In the genomic region with DNA sequence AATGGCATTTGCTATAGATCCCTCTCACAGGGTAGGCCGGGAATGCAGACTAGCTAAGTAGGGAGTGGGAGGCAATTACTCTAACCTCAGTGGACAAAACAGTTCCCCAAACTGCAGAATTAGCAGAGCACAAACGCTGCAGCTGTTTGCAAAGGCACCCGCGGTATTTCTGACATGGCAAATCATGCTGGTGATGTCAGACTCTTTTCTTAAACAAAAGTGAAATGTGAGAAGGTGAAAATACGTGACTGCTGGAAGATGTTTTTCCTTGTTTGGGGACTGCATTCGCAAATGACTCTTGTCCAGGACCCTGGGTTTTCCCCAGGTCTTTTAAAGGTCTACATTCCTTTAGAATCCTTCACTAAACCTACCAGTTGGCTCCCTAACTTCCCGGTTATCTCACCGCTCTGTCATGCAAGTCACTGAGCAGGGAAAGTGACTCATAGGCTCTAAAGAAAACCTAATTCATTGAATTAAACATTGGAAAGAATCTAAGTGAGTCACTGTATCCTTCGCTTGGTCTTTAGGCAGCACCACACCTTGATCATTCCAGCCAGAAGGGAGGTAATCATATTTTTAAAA, we compare ENCODE assay signal across 8 cellular contexts.
A peak's percentile ranks its signal among the peaks of the same experiment; 100 is the strongest.
DNase-seq lines count a peak whose midpoint lies in the region; ATAC-seq and TF ChIP-seq lines count a peak whose summit lies in the region.

No MANE protein-coding gene starts in this region.

- H3K4me3 ChIP-seq in Karpas-422 (ENCODE audit: low read length): no peak overlapping the region
- H3K4me3 ChIP-seq in ascending aorta: peak overlapping the region in 1 of 2 donors; percentile 46
- peak overlapping the region; percentile 28 for H3K4me3 ChIP-seq in iPS-15b (ENCODE audit: low read depth, low read length)
- peak overlapping the region; percentile 14 for H3K4me3 ChIP-seq in smooth muscle cell

- H3K27ac ChIP-seq in Karpas-422 (ENCODE audit: low read length) (no peak overlapping the region), ascending aorta (peak overlapping the region; percentile 11 to 76), smooth muscle cell (ENCODE audit: low read depth) (peak overlapping the region; percentile 97)

- H3K9ac ChIP-seq in Karpas-422 (ENCODE audit: low read length): no peak overlapping the region
- no peak overlapping the region for H3K9ac ChIP-seq in iPS-15b (ENCODE audit: low read depth, low read length)
- peak overlapping the region; percentile 81 for H3K9ac ChIP-seq in smooth muscle cell (ENCODE audit: low read depth)

- H3K4me3 Mint-ChIP-seq in activated T-cell treated with anti-CD3 and anti-CD28 coated beads, Interleukin-2, amount 50 U/mL, for 24 hours: no peak overlapping the region

- ATAC-seq in HG02884 (IDR thresholded peaks at IDR 0.05; ENCODE audit: unreplicated experiment): no peak

- DNase-seq in G401 (ENCODE audit: low spot score): peak; percentile 15
- DNase-seq in Karpas-422: peak; percentile 41
- DNase-seq in ascending aorta (ENCODE audit: low spot score in 2 of 2): peak in 1 of 2 donors; percentile 76
- no peak for DNase-seq in smooth muscle cell (lab: John Stamatoyannopoulos, UW; ENCODE audit: unreplicated experiment)
- no peak for DNase-seq in activated T-cell treated with anti-CD3 and anti-CD28 coated beads, Interleukin-2, amount 50 U/mL, for 24 hours
- DNase-seq in activated T-cell treated with anti-CD3 and anti-CD28 coated beads, Interleukin-2, amount 50 U/mL, for 48 hours: no peak

- H3K9me3 ChIP-seq in Karpas-422 (ENCODE audit: low read length) (no peaks in the 10 kb centered on the region; the same call in 1 of the 2 replicates), ascending aorta (no peaks in the 10 kb centered on the region), iPS-15b (ENCODE audit: control insufficient read depth, insufficient read depth, low read length) (no peaks in the 10 kb centered on the region), smooth muscle cell (replicated peaks; ENCODE audit: low read depth) (no peaks in the 10 kb centered on the region)

- no peaks in the 10 kb centered on the region for H3K9me2 ChIP-seq in Karpas-422 (replicated peaks; ENCODE audit: insufficient read depth, low read length)

- H3K36me3 ChIP-seq in Karpas-422 (ENCODE audit: insufficient read depth, low read length) (no peaks in the 10 kb centered on the region), ascending aorta (no peaks in the 10 kb centered on the region), iPS-15b (ENCODE audit: control insufficient read depth, insufficient read depth, low read length) (no peaks in the 10 kb centered on the region), smooth muscle cell (ENCODE audit: low read depth) (no peaks in the 10 kb centered on the region)

- intact Hi-C loops in ascending aorta (cut with DNase I): loop anchor here (1.0 to 5.0 kb wide), 4 partner anchors 25 to 236 kb away; partner anchors contain the start of gene TRIO

- H3K27me3 ChIP-seq in Karpas-422 (ENCODE audit: low read length) (no peaks in the 10 kb centered on the region), ascending aorta (no peaks in the 10 kb centered on the region), iPS-15b (ENCODE audit: control insufficient read depth, insufficient read depth, low read length) (no peaks in the 10 kb centered on the region), smooth muscle cell (ENCODE audit: low read depth) (no peaks in the 10 kb centered on the region)

- H3K4me2 ChIP-seq in Karpas-422 (ENCODE audit: low read depth, low read length, poor library complexity, severe bottlenecking) (no peak overlapping the region), smooth muscle cell (peak overlapping the region; percentile 74)

- H2AFZ ChIP-seq in Karpas-422 (ENCODE audit: low read length) (no peak overlapping the region), smooth muscle cell (ENCODE audit: low read depth) (no peak overlapping the region)

- in situ Hi-C loops in G401 (cut with HindIII; ENCODE audit: low sequenced_read_pairs): no loop called here

- no peaks in the 10 kb centered on the region for H3K9me3 Mint-ChIP-seq in activated T-cell treated with anti-CD3 and anti-CD28 coated beads, Interleukin-2, amount 50 U/mL, for 24 hours

- WGBS in smooth muscle cell (ENCODE audit: low lambda C conversion rate): 0% methylated on average over 9 of the region's 9 CpGs

- H3K27ac Mint-ChIP-seq in activated T-cell treated with anti-CD3 and anti-CD28 coated beads, Interleukin-2, amount 50 U/mL, for 24 hours: no peak overlapping the region

- H3K27me3 Mint-ChIP-seq in activated T-cell treated with anti-CD3 and anti-CD28 coated beads, Interleukin-2, amount 50 U/mL, for 24 hours: peaks cover 28% of the 10 kb centered on the region

- H3K79me2 ChIP-seq in Karpas-422 (ENCODE audit: low read length) (no peaks in the 10 kb centered on the region), smooth muscle cell (ENCODE audit: low read depth) (no peaks in the 10 kb centered on the region)

- no peaks in the 10 kb centered on the region for H4K20me1 ChIP-seq in Karpas-422 (ENCODE audit: insufficient read depth, low read depth, low read length)
- H4K20me1 ChIP-seq in smooth muscle cell (ENCODE audit: low read depth): no peaks in the 10 kb centered on the region

- peaks cover 3% of the 10 kb centered on the region; the same call in 1 of the 2 replicates for H3K4me1 ChIP-seq in Karpas-422 (ENCODE audit: low read length)
- H3K4me1 ChIP-seq in ascending aorta: peaks cover 5 to 19% of the 10 kb centered on the region in 2 donors
- peaks cover 20% of the 10 kb centered on the region for H3K4me1 ChIP-seq in iPS-15b (ENCODE audit: control insufficient read depth, insufficient read depth, low read length)
- peaks cover 24% of the 10 kb centered on the region for H3K4me1 ChIP-seq in smooth muscle cell (ENCODE audit: low read depth)

- peaks cover 30% of the 10 kb centered on the region for H3F3A ChIP-seq in smooth muscle cell (ENCODE audit: low read depth)

- no peak for TF ChIP-seq CTCF in ascending aorta (IDR thresholded peaks at IDR 0.05)
- no peak for TF ChIP-seq CTCF in smooth muscle cell (IDR thresholded peaks at IDR 0.05; ENCODE audit: borderline replicate concordance, insufficient read depth, poor library complexity, severe bottlenecking)

- no peaks in the 10 kb centered on the region for H3K36me3 Mint-ChIP-seq in activated T-cell treated with anti-CD3 and anti-CD28 coated beads, Interleukin-2, amount 50 U/mL, for 24 hours (ENCODE audit: low read depth)

- peaks cover 10% of the 10 kb centered on the region for H3K4me1 Mint-ChIP-seq in activated T-cell treated with anti-CD3 and anti-CD28 coated beads, Interleukin-2, amount 50 U/mL, for 24 hours (ENCODE audit: low read depth)

Comparison
In these comparisons a context has a peak if more than half of its experiments do, and no peak if none do; other contexts are left out.
1. DNase-seq: peak in G401 (single experiment) and Karpas-422 (single experiment); none in smooth muscle cell (single experiment), activated T-cell treated with anti-CD3 and anti-CD28 coated beads, Interleukin-2, amount 50 U/mL, for 24 hours (single experiment) and activated T-cell treated with anti-CD3 and anti-CD28 coated beads, Interleukin-2, amount 50 U/mL, for 48 hours (0 of 2).